ENCODE assay signal across 8 cellular contexts in genomic region chr1:148679050-148679786, GRCh38.
DNase-seq lines count a peak whose midpoint lies in the region; ATAC-seq and TF ChIP-seq lines count a peak whose summit lies in the region.
"Not testable (repeated sequence)": the region's sequence is repeated elsewhere in the genome, so short reads cannot be mapped to it uniquely, and the experiment has no call there.

No MANE protein-coding gene starts in this region.

- H3K27ac Mint-ChIP-seq in activated B cell treated with CpG ODN at 0.5 μM for 24 hours; activated naive CD4-positive, alpha-beta T cell treated with anti-CD3 and anti-CD28 coated beads for 36 hours; osteocyte (ENCODE audit: unreplicated experiment): not testable (repeated sequence)

- ATAC-seq in activated B cell treated with CpG ODN at 0.5 μM for 24 hours (ENCODE audit: low read depth) (peak; percentile 49), left colon (peak; percentile 40)

- H3K27ac ChIP-seq in MM.1S (ENCODE audit: low read length), result peak overlapping the region; percentile 37; the same call in 1 of the 2 replicates
- not testable (repeated sequence) for H3K27ac ChIP-seq in suprapubic skin

- intact Hi-C loops in activated B cell treated with CpG ODN at 0.5 μM for 24 hours (cut with micrococcal nuclease); activated naive CD4-positive, alpha-beta T cell treated with anti-CD3 and anti-CD28 coated beads for 36 hours (cut with micrococcal nuclease); left colon (cut with DNase I, micrococcal nuclease): not testable (repeated sequence)

- not testable (repeated sequence) for H3K79me2 ChIP-seq in MM.1S (ENCODE audit: low read length)

- not testable (repeated sequence) for TF ChIP-seq CTCF in GM06990 (IDR thresholded peaks at IDR 0.05; ENCODE audit: insufficient read depth, low read length, poor library complexity, severe bottlenecking); MM.1S (IDR thresholded peaks at IDR 0.05; ENCODE audit: low read length); activated B cell treated with CpG ODN at 0.5 μM for 24 hours (IDR thresholded peaks at IDR 0.05); epithelial cell of esophagus (IDR thresholded peaks at IDR 0.05; ENCODE audit: insufficient read depth, low read depth, low read length, missing control alignments); osteocyte (IDR thresholded peaks at IDR 0.05); suprapubic skin (IDR thresholded peaks at IDR 0.05)

- H3K9me3 ChIP-seq in MM.1S (replicated peaks; ENCODE audit: insufficient read depth, low read length); suprapubic skin: not testable (repeated sequence)

- H3K27me3 ChIP-seq in GM06990 (replicated peaks; ENCODE audit: control insufficient read depth, insufficient read depth, low read length); MM.1S (replicated peaks; ENCODE audit: insufficient read depth, low read length); suprapubic skin: not testable (repeated sequence)

- H2AFZ ChIP-seq in MM.1S (ENCODE audit: low read length), result not testable (repeated sequence)

- not testable (repeated sequence) for TF ChIP-seq POLR2A in suprapubic skin (IDR thresholded peaks at IDR 0.05)

- not testable (repeated sequence) for H3K9me2 ChIP-seq in MM.1S (replicated peaks; ENCODE audit: insufficient read depth, low read length)

- not testable (repeated sequence) for H3K4me2 ChIP-seq in MM.1S (ENCODE audit: low read depth, low read length)

- peak; percentile 75 for DNase-seq in GM06990 (ENCODE audit: extremely low read depth, insufficient read length)
- DNase-seq in MM.1S, activated B cell treated with CpG ODN at 0.5 μM for 24 hours: not testable (repeated sequence)
- peak; percentile 50 for DNase-seq in activated naive CD4-positive, alpha-beta T cell treated with anti-CD3 and anti-CD28 coated beads for 36 hours
- peak; percentile 47 for DNase-seq in epithelial cell of esophagus (ENCODE audit: low read depth)
- DNase-seq in left colon, result peak in 1 of 2 donors; percentile 42
- DNase-seq in osteocyte (ENCODE audit: extremely low spot score, unreplicated experiment), result peak; percentile 84
- peak; percentile 44 to 63 for DNase-seq in suprapubic skin (ENCODE audit: low spot score in 2 of 2)

- not testable (repeated sequence) for H3K4me1 Mint-ChIP-seq in activated B cell treated with CpG ODN at 0.5 μM for 24 hours; activated naive CD4-positive, alpha-beta T cell treated with anti-CD3 and anti-CD28 coated beads for 36 hours (ENCODE audit: low read depth); osteocyte (ENCODE audit: unreplicated experiment)

- H3K9me3 Mint-ChIP-seq in activated B cell treated with CpG ODN at 0.5 μM for 24 hours; activated naive CD4-positive, alpha-beta T cell treated with anti-CD3 and anti-CD28 coated beads for 36 hours; osteocyte (ENCODE audit: unreplicated experiment): not testable (repeated sequence)

- not testable (repeated sequence) for H3K4me1 ChIP-seq in MM.1S (ENCODE audit: low read length); suprapubic skin

- not testable (repeated sequence) for H3F3A ChIP-seq in MM.1S (ENCODE audit: insufficient read depth, low read length)

- H3K27me3 Mint-ChIP-seq in activated B cell treated with CpG ODN at 0.5 μM for 24 hours; activated naive CD4-positive, alpha-beta T cell treated with anti-CD3 and anti-CD28 coated beads for 36 hours (ENCODE audit: low read depth); osteocyte (ENCODE audit: unreplicated experiment): not testable (repeated sequence)

- H3K9ac ChIP-seq in MM.1S (ENCODE audit: low read length), result peak overlapping the region; percentile 61; the same call in 1 of the 2 replicates

- not testable (repeated sequence) for TF ChIP-seq EP300 in suprapubic skin (IDR thresholded peaks at IDR 0.05)

- H4K20me1 ChIP-seq in MM.1S (ENCODE audit: insufficient read depth, low read length), result not testable (repeated sequence)

- H3K36me3 Mint-ChIP-seq in activated B cell treated with CpG ODN at 0.5 μM for 24 hours (ENCODE audit: low read depth); activated naive CD4-positive, alpha-beta T cell treated with anti-CD3 and anti-CD28 coated beads for 36 hours (ENCODE audit: low read depth); osteocyte (ENCODE audit: unreplicated experiment): not testable (repeated sequence)

- not testable (repeated sequence) for H3K4me3 Mint-ChIP-seq in activated B cell treated with CpG ODN at 0.5 μM for 24 hours
- peak overlapping the region; percentile 77 for H3K4me3 Mint-ChIP-seq in activated naive CD4-positive, alpha-beta T cell treated with anti-CD3 and anti-CD28 coated beads for 36 hours
- peak overlapping the region; percentile 79 for H3K4me3 Mint-ChIP-seq in osteocyte (ENCODE audit: unreplicated experiment)

- no CpG with 5 or more reads among the region's 77 CpGs for WGBS in suprapubic skin

- CTCF ChIA-PET in activated B cell treated with CpG ODN at 0.5 μM for 24 hours (lab: Charles Lee); activated naive CD4-positive, alpha-beta T cell treated with anti-CD3 and anti-CD28 coated beads for 36 hours (lab: Charles Lee): not testable (repeated sequence)

- H3K4me3 ChIP-seq in GM06990 (replicated peaks; ENCODE audit: low read depth, low read length) (peak overlapping the region; percentile 51), MM.1S (ENCODE audit: low read length) (peak overlapping the region; percentile 57), epithelial cell of esophagus (ENCODE audit: low read length) (peak overlapping the region; percentile 47)
- not testable (repeated sequence) for H3K4me3 ChIP-seq in suprapubic skin

- POLR2A ChIA-PET in activated B cell treated with CpG ODN at 0.5 μM for 24 hours (lab: Charles Lee), result not testable (repeated sequence)

- H3K36me3 ChIP-seq in GM06990 (ENCODE audit: control insufficient read depth, insufficient read depth, low read length); MM.1S (replicated peaks; ENCODE audit: insufficient read depth, low read length); suprapubic skin: not testable (repeated sequence)
